10 cellular contexts compared by ENCODE assay signal in genomic region chr20:58407201-58407873, GRCh38. TPM values are rescaled to one million over a fixed set of nuclear protein-coding genes. Genes with fewer than 3 reads are reported as not detected.
DNase-seq lines count a peak whose midpoint lies in the region; ATAC-seq and TF ChIP-seq lines count a peak whose summit lies in the region.
"Had no signal": no experiment of that assay in that cellular context is flagged by ENCODE, and none has a peak within 500 bp of the region (broad histone marks: within the 10 kb centered on the region; RNA-seq: fewer than 3 reads in every experiment).

No MANE protein-coding gene starts in this region.

- intact Hi-C loops in CD14-positive monocyte (cut with micrococcal nuclease) = no loop called here

- H3K4me3 ChIP-seq in HUES48 (ENCODE audit: low read depth, low read length) = no peak overlapping the region
- H3K4me3 ChIP-seq: mucosa of descending colon had no signal

- H3K27me3 Mint-ChIP-seq in CD14-positive monocyte (ENCODE audit: low read depth in 3 of 3) = peaks cover 0 to 2% (median 0%) of the 10 kb centered on the region in 3 donors
- no peaks in the 10 kb centered on the region for H3K27me3 Mint-ChIP-seq in activated T-helper 17 cell treated with anti-CD3 and anti-CD28 coated beads, Interleukin-2, amount 50 U/mL, for 72 hours

- H3K9ac ChIP-seq in HUES48 (ENCODE audit: low read depth, low read length) = no peak overlapping the region

- peaks cover 0 to 6% (median 0%) of the 10 kb centered on the region in 7 donors for H3K9me3 Mint-ChIP-seq in CD14-positive monocyte
- H3K9me3 Mint-ChIP-seq in activated T-helper 17 cell treated with anti-CD3 and anti-CD28 coated beads, Interleukin-2, amount 50 U/mL, for 72 hours = no peaks in the 10 kb centered on the region

- H3K9me3 ChIP-seq in HUES48 (ENCODE audit: control insufficient read depth, insufficient read depth, low read length) = no peaks in the 10 kb centered on the region
- H3K9me3 ChIP-seq: mucosa of descending colon had no signal

- H3K27ac ChIP-seq in HUES48 (ENCODE audit: low read depth, low read length) = peak overlapping the region; percentile 26

- no peak for TF ChIP-seq CTCF in CD14-positive monocyte (IDR thresholded peaks at IDR 0.05)

- peak overlapping the region in 5 of 7 donors; percentile 1 to 76 (median 20) for H3K27ac Mint-ChIP-seq in CD14-positive monocyte
- peak overlapping the region; percentile 55 for H3K27ac Mint-ChIP-seq in activated T-helper 17 cell treated with anti-CD3 and anti-CD28 coated beads, Interleukin-2, amount 50 U/mL, for 72 hours

- no peaks in the 10 kb centered on the region for H3K36me3 Mint-ChIP-seq in CD14-positive monocyte
- H3K36me3 Mint-ChIP-seq in activated T-helper 17 cell treated with anti-CD3 and anti-CD28 coated beads, Interleukin-2, amount 50 U/mL, for 72 hours (ENCODE audit: low read depth) = peaks cover 5% of the 10 kb centered on the region

- no peaks in the 10 kb centered on the region for H3K36me3 ChIP-seq in HUES48 (ENCODE audit: control insufficient read depth, insufficient read depth, low read length)

- peaks cover 22% of the 10 kb centered on the region for H3K4me1 Mint-ChIP-seq in CD14-positive monocyte
- peaks cover 36% of the 10 kb centered on the region for H3K4me1 Mint-ChIP-seq in activated T-helper 17 cell treated with anti-CD3 and anti-CD28 coated beads, Interleukin-2, amount 50 U/mL, for 72 hours

- ATAC-seq in activated T-helper 17 cell treated with anti-CD3 and anti-CD28 coated beads, Interleukin-2, amount 50 U/mL, for 72 hours (replicated peaks) = no peak
- ATAC-seq in GM18873 (IDR thresholded peaks at IDR 0.05; ENCODE audit: low FRiP score, unreplicated experiment) = no peak

- peaks cover 22% of the 10 kb centered on the region for H3K4me1 ChIP-seq in HUES48 (ENCODE audit: control insufficient read depth, insufficient read depth, low read length)

- DNase-seq in CD14-positive monocyte (ENCODE audit: low spot score) = no peak
- DNase-seq in hepatic stellate cell (ENCODE audit: low spot score) = peak; percentile 53
- no peak for DNase-seq in stimulated activated naive CD4-positive, alpha-beta T cell treated with Interleukin-2 at 50 U/mL for 16 hours (lab: John Stamatoyannopoulos, UW)
- no peak for DNase-seq in D341Med (ENCODE audit: low spot score)
- DNase-seq in NCI-H524 treated with DMSO at 0.1 percent for 48 hours (lab: John Stamatoyannopoulos, UW) = no peak
- DNase-seq: mucosa of descending colon; stimulated activated CD4-positive, alpha-beta T cell treated with anti-CD3 and anti-CD28 coated beads, Interleukin-4, amount 100 ng/mL, for 4 hours had no signal

- no peaks in the 10 kb centered on the region for H3K27me3 ChIP-seq in HUES48 (ENCODE audit: control insufficient read depth, insufficient read depth, low read length)

- peak overlapping the region in 1 of 2 donors; percentile 12 for H3K4me3 Mint-ChIP-seq in CD14-positive monocyte
- peak overlapping the region; percentile 48 for H3K4me3 Mint-ChIP-seq in activated T-helper 17 cell treated with anti-CD3 and anti-CD28 coated beads, Interleukin-2, amount 50 U/mL, for 72 hours

RNA-seq across cellular contexts. Expression of gene VAPB, which starts 18.3 kb away (rescaled TPM):
- 10 to 100 TPM in 1 of 2 donors, 1 to 10 TPM in 1; 8.5 to 14.3 TPM for polyA plus RNA-seq in CD14-positive monocyte
- 10 to 100 TPM; 43.2 to 48.2 TPM for total RNA-seq in activated T-helper 17 cell treated with anti-CD3 and anti-CD28 coated beads, Interleukin-2, amount 50 U/mL, for 72 hours
